8 cellular contexts compared by ENCODE assay signal in genomic region chr7:73557397-73558257, GRCh38. TPM values are rescaled to one million over a fixed set of nuclear protein-coding genes. Genes with fewer than 3 reads are reported as not detected.
A peak's percentile ranks its signal among the peaks of the same experiment; 100 is the strongest.
DNase-seq lines count a peak whose midpoint lies in the region; ATAC-seq and TF ChIP-seq lines count a peak whose summit lies in the region.

Gene BCL7B, minus strand, starts transcription at chr7:73557690. Its CDS starts 112 bp downstream, at chr7:73557578.

- H3K27me3 ChIP-seq in SU-DHL-6 (ENCODE audit: low read length): no peaks in the 10 kb centered on the region
- no peaks in the 10 kb centered on the region for H3K27me3 ChIP-seq in transverse colon

- no peak for TF ChIP-seq EP300 in transverse colon (IDR thresholded peaks at IDR 0.05; ENCODE audit: low read depth)

- H3K4me3 ChIP-seq in SU-DHL-6 (ENCODE audit: insufficient read depth, low read length, poor library complexity, severe bottlenecking): peak within 1 kb of the TSS; percentile 91
- H3K4me3 ChIP-seq in transverse colon: peak within 1 kb of the TSS; percentile 72 to 97 (median 88)

- peak within 1 kb of the TSS; percentile 87 for H3K27ac Mint-ChIP-seq in activated naive CD8-positive, alpha-beta T cell treated with anti-CD3 and anti-CD28 coated beads, Interleukin-2, amount 50 U/mL, for 24 hours

- ATAC-seq in GM21717 (IDR thresholded peaks at IDR 0.05; ENCODE audit: unreplicated experiment): peak; percentile 43
- ATAC-seq in activated naive CD8-positive, alpha-beta T cell treated with anti-CD3 and anti-CD28 coated beads, Interleukin-2, amount 50 U/mL, for 24 hours: peak; percentile 59

- H3F3A ChIP-seq in SU-DHL-6 (ENCODE audit: insufficient read depth): no peaks in the 10 kb centered on the region

- H3K9me3 Mint-ChIP-seq in activated naive CD8-positive, alpha-beta T cell treated with anti-CD3 and anti-CD28 coated beads, Interleukin-2, amount 50 U/mL, for 24 hours: no peaks in the 10 kb centered on the region

- H3K9me2 ChIP-seq in SU-DHL-6 (replicated peaks; ENCODE audit: insufficient read depth, low read length): no peaks in the 10 kb centered on the region

- peaks cover 34% of the 10 kb centered on the region for H3K36me3 ChIP-seq in KOPT-K1 (ENCODE audit: insufficient read depth, low read length)
- no peaks in the 10 kb centered on the region for H3K36me3 ChIP-seq in SU-DHL-6 (ENCODE audit: low read length)
- H3K36me3 ChIP-seq in transverse colon: peaks cover 0 to 15% (median 0%) of the 10 kb centered on the region in 4 donors

- H3K9ac ChIP-seq in SU-DHL-6 (ENCODE audit: low read length): peak within 1 kb of the TSS; percentile 79

- H3K9me3 ChIP-seq in KOPT-K1 (ENCODE audit: insufficient read depth, low read length, poor library complexity, severe bottlenecking): no peaks in the 10 kb centered on the region
- no peaks in the 10 kb centered on the region for H3K9me3 ChIP-seq in SU-DHL-6 (ENCODE audit: insufficient read depth, low read length)
- no peaks in the 10 kb centered on the region for H3K9me3 ChIP-seq in transverse colon

- H3K4me1 Mint-ChIP-seq in activated naive CD8-positive, alpha-beta T cell treated with anti-CD3 and anti-CD28 coated beads, Interleukin-2, amount 50 U/mL, for 24 hours: peaks cover 44% of the 10 kb centered on the region

- H3K36me3 Mint-ChIP-seq in activated naive CD8-positive, alpha-beta T cell treated with anti-CD3 and anti-CD28 coated beads, Interleukin-2, amount 50 U/mL, for 24 hours (ENCODE audit: low read depth): peaks cover 16% of the 10 kb centered on the region

- intact Hi-C loops in cardiac septum (cut with DNase I): loop anchor here (1.0 to 2.0 kb wide), 2 partner anchors 21 to 35 kb away; partner anchors contain the start of genes BAZ1B and TBL2
- intact Hi-C loops in transverse colon (cut with DNase I; ENCODE audit: low total_unique reads): no loop called here

- no peaks in the 10 kb centered on the region for H3K27me3 Mint-ChIP-seq in activated naive CD8-positive, alpha-beta T cell treated with anti-CD3 and anti-CD28 coated beads, Interleukin-2, amount 50 U/mL, for 24 hours

- peaks cover 7 to 34% (median 20%) of the 10 kb centered on the region in 4 donors for H3K4me1 ChIP-seq in transverse colon

- 8% methylated on average over 43 of the region's 83 CpGs; no CpG with 5 or more reads in 1 of the 2 donors for WGBS in transverse colon (ENCODE audit: low coverage in 1 of 2), 2 donors

- TF ChIP-seq CTCF in SU-DHL-6 (IDR thresholded peaks at IDR 0.05; ENCODE audit: insufficient read depth, low read length, poor library complexity, severe bottlenecking) (no peak), transverse colon (IDR thresholded peaks at IDR 0.05) (no peak)

- H3K4me3 Mint-ChIP-seq in activated naive CD8-positive, alpha-beta T cell treated with anti-CD3 and anti-CD28 coated beads, Interleukin-2, amount 50 U/mL, for 24 hours: peak within 1 kb of the TSS; percentile 95

- peaks cover 44% of the 10 kb centered on the region for H3K79me2 ChIP-seq in SU-DHL-6 (ENCODE audit: insufficient read depth, low read length)

- H3K27ac ChIP-seq in KOPT-K1 (ENCODE audit: low read depth, low read length, poor library complexity, severe bottlenecking) (peak within 1 kb of the TSS; percentile 98), SU-DHL-6 (ENCODE audit: low read depth, low read length) (peak within 1 kb of the TSS; percentile 85), transverse colon (peak within 1 kb of the TSS; percentile 99 to 100 (median 100))

- peak within 1 kb of the TSS; percentile 99 for H2AFZ ChIP-seq in SU-DHL-6 (ENCODE audit: low read depth, low read length, severe bottlenecking)

- peak within 1 kb of the TSS; percentile 75 for H3K4me2 ChIP-seq in SU-DHL-6 (ENCODE audit: low read depth, low read length, poor library complexity, severe bottlenecking)

- in situ Hi-C loops in transverse colon (cut with MboI; ENCODE audit: low pct_ligation_motif_present in 1 of 4, low pct_unique_long_range_greater_than_20kb in 1 of 4, low sequenced_read_pairs in 3 of 4): no loop called here

- DNase-seq in Daoy (ENCODE audit: low read depth) (peak; percentile 90), cardiac septum (ENCODE audit: low spot score) (peak; percentile 83), pons (ENCODE audit: low spot score) (peak; percentile 65), transverse colon (peak; percentile 80)
- DNase-seq in activated naive CD8-positive, alpha-beta T cell treated with anti-CD3 and anti-CD28 coated beads, Interleukin-2, amount 50 U/mL, for 24 hours: peak; percentile 80

- TF ChIP-seq POLR2A in transverse colon (IDR thresholded peaks at IDR 0.05): peak; percentile 83

- H4K20me1 ChIP-seq in SU-DHL-6 (ENCODE audit: low read depth, low read length): no peaks in the 10 kb centered on the region; the same call in 1 of the 2 replicates

RNA-seq across cellular contexts. Expression of gene BCL7B, which starts in this region (rescaled TPM):
- total RNA-seq in Daoy (2014; rRNA removed; shearing (Covaris generic)): 56.7 and 66.7 TPM in 2 replicates
- total RNA-seq in cardiac septum (68.9 TPM), transverse colon (10 to 100 TPM; 75.7 to 96.1 (median 86.0) TPM)

Comparison
In these comparisons a context has a peak if more than half of its experiments do, and no peak if none do; other contexts are left out.
1. Peak in every context shown above with its lines: DNase-seq, ATAC-seq, H3K4me3 ChIP-seq and H3K27ac ChIP-seq.